Comparison of ENCODE assay signal across 6 cellular contexts in the genomic region with DNA sequence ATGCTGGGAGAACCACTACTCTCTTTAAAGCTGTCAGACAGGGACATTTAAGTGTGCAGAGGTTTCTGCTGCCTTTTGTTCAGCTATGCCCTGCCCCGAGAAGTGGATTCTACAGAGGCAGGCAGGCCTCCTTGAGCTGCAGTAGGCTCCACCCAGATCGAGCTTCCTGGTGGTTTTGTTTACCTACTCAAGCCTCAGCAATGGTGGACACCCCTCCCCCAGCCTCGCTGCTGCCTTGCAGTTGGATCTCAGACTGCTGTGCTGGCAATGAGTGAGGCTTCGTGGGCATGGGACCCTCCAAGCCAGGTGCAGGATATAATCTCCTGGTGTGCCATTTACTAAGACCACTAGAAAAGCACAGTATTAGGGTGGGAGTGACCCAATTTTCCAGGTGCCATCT. TPM values are rescaled to one million over a fixed set of nuclear protein-coding genes. Genes with fewer than 3 reads are reported as not detected.
"Had no signal": no experiment of that assay in that cellular context is flagged by ENCODE, and none has a peak within 500 bp of the region (broad histone marks: within the 10 kb centered on the region; RNA-seq: fewer than 3 reads in every experiment).

No MANE protein-coding gene starts in this region.

RNA-seq across cellular contexts. Expression of a gene that starts 5.2 kb away (rescaled TPM):
- total RNA-seq: activated CD4-positive, alpha-beta memory T cell treated with anti-CD3 and anti-CD28 coated beads for 36 hours; activated CD4-positive, alpha-beta T cell treated with anti-CD3 and anti-CD28 coated beads, Interleukin-2, amount 10 ng/mL, durations not matched to agents 24 days and 14 days; activated CD4-positive, alpha-beta T cell treated with anti-CD3 and anti-CD28 coated beads, Interleukin-2, amount 10 ng/mL, durations not matched to agents 7 days and 5 days; activated CD8-positive, alpha-beta memory T cell treated with anti-CD3 and anti-CD28 coated beads, Interleukin-2, amount 10 ng/mL, durations not matched to agents 7 days and 5 days; activated CD8-positive, alpha-beta T cell treated with anti-CD3 and anti-CD28 coated beads, Interleukin-2, amount 10 ng/mL, durations not matched to agents 7 days and 5 days; T-helper 1 cell treated with Interleukin-12 subunit alpha and Interleukin-12 subunit beta and Interleukin-4 antibody, amounts not matched to agents 30 ng/mL and 1 ng/mL, for 36 hours had no signal
